15 cellular contexts compared by ENCODE assay signal in the genomic region with DNA sequence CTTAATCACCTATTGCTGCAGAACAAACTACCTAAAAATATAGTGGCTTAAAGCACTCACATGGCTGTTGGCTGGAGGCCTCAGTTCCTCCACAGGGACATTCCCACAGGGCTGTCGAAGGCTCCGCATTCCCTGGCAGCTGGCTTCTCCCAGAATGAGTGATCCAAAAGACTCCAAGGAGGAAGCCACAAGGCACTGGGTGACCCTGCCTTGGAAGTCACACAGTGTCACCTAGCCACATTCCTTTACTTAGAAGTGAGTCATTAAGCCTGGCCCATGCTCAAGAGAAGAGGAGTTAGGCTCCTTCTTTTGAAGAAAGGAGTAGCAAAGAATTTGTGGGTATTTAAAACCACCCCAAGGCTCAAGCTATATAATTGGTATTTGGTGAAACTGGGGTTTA.
DNase-seq lines count a peak whose midpoint lies in the region; TF ChIP-seq lines count a peak whose summit lies in the region.
"Had no signal": no experiment of that assay in that cellular context is flagged by ENCODE, and none has a peak within 500 bp of the region (broad histone marks: within the 10 kb centered on the region; RNA-seq: fewer than 3 reads in every experiment).

No MANE protein-coding gene starts in this region.

- no peaks in the 10 kb centered on the region for H3K36me3 Mint-ChIP-seq in glutamatergic neuron (ENCODE audit: unreplicated experiment)
- no peaks in the 10 kb centered on the region for H3K36me3 Mint-ChIP-seq in mesothelial cell of epicardium

- no peak overlapping the region for H3K9ac ChIP-seq in smooth muscle cell (ENCODE audit: low read depth)

- H3K4me2 ChIP-seq in smooth muscle cell, result peak overlapping the region; percentile 22

- no peaks in the 10 kb centered on the region for H3K9me3 ChIP-seq in smooth muscle cell (replicated peaks; ENCODE audit: low read depth)
- H3K9me3 ChIP-seq: sigmoid colon, thyroid gland had no signal

- H3F3A ChIP-seq in smooth muscle cell (ENCODE audit: low read depth), result no peaks in the 10 kb centered on the region

- H3K4me1 Mint-ChIP-seq in glutamatergic neuron (ENCODE audit: low read depth, unreplicated experiment) (peaks cover 8% of the 10 kb centered on the region), mesothelial cell of epicardium (peaks cover 5% of the 10 kb centered on the region)

- H3K27ac Mint-ChIP-seq in glutamatergic neuron (ENCODE audit: unreplicated experiment) (peak overlapping the region; percentile 28), mesothelial cell of epicardium (no peak overlapping the region)

- H3K27me3 Mint-ChIP-seq in glutamatergic neuron (ENCODE audit: unreplicated experiment) (peaks cover 10% of the 10 kb centered on the region), mesothelial cell of epicardium (ENCODE audit: low read depth) (no peaks in the 10 kb centered on the region)

- peak overlapping the region; percentile 30 for H3K27ac ChIP-seq in smooth muscle cell (ENCODE audit: low read depth)
- H3K27ac ChIP-seq: sigmoid colon, thyroid gland, VCaP had no signal

- H3K79me2 ChIP-seq in smooth muscle cell (ENCODE audit: low read depth), result no peaks in the 10 kb centered on the region

- no peak overlapping the region for H2AFZ ChIP-seq in smooth muscle cell (ENCODE audit: low read depth)

- no peaks in the 10 kb centered on the region for H3K27me3 ChIP-seq in smooth muscle cell (ENCODE audit: low read depth)
- H3K27me3 ChIP-seq: sigmoid colon, thyroid gland had no signal

- 19% methylated on average over 2 of the region's 2 CpGs for WGBS in smooth muscle cell (ENCODE audit: low lambda C conversion rate)

- no peak overlapping the region for H3K4me3 ChIP-seq in smooth muscle cell
- H3K4me3 ChIP-seq: sigmoid colon, thyroid gland had no signal

- H3K9me3 Mint-ChIP-seq in glutamatergic neuron (ENCODE audit: unreplicated experiment), result peaks cover 13% of the 10 kb centered on the region
- H3K9me3 Mint-ChIP-seq in mesothelial cell of epicardium, result peaks cover 7% of the 10 kb centered on the region

- H4K20me1 ChIP-seq in smooth muscle cell (ENCODE audit: low read depth), result no peaks in the 10 kb centered on the region

- H3K4me1 ChIP-seq in smooth muscle cell (ENCODE audit: low read depth), result peaks cover 7% of the 10 kb centered on the region
- H3K4me1 ChIP-seq: sigmoid colon, thyroid gland had no signal

- H3K4me3 Mint-ChIP-seq in glutamatergic neuron (ENCODE audit: unreplicated experiment) (no peak overlapping the region), mesothelial cell of epicardium (no peak overlapping the region)

- H3K36me3 ChIP-seq in smooth muscle cell (ENCODE audit: low read depth), result no peaks in the 10 kb centered on the region
- H3K36me3 ChIP-seq: sigmoid colon, thyroid gland had no signal

- peak; percentile 69 for DNase-seq in H4 (ENCODE audit: low spot score)
- DNase-seq in SW480 (ENCODE audit: low spot score), result peak; percentile 82
- no peak for DNase-seq in glutamatergic neuron
- DNase-seq in smooth muscle cell (lab: John Stamatoyannopoulos, UW; ENCODE audit: unreplicated experiment), result no peak
- no peak for DNase-seq in NCI-H446 treated with DMSO at 0.1 percent for 48 hours (lab: John Stamatoyannopoulos, UW)
- no peak for DNase-seq in SHP77 treated with DMSO at 0.1 percent for 48 hours (lab: John Stamatoyannopoulos, UW)
- DNase-seq in mesothelial cell of epicardium (ENCODE audit: low spot score in 2 of 2, unreplicated experiment in 2 of 2), result no peak
- no peak for DNase-seq in foreskin melanocyte
- DNase-seq: activated T-cell treated with anti-CD3 and anti-CD28 coated beads for 4 hours; amygdala; effector CD8-positive, alpha-beta T cell; RPMI8226; sigmoid colon had no signal

- TF ChIP-seq CTCF in glutamatergic neuron (IDR thresholded peaks at IDR 0.05; ENCODE audit: partially characterized antibody, unreplicated experiment), result no peak
- no peak for TF ChIP-seq CTCF in smooth muscle cell (IDR thresholded peaks at IDR 0.05; ENCODE audit: borderline replicate concordance, insufficient read depth, poor library complexity, severe bottlenecking)
- TF ChIP-seq CTCF in mesothelial cell of epicardium (IDR thresholded peaks at IDR 0.05; ENCODE audit: unreplicated experiment), result no peak

Comparison
In these comparisons a context has a peak if more than half of its experiments do, and no peak if none do; other contexts are left out.
1. DNase-seq: peak in H4 (single experiment) and SW480 (single experiment); none in glutamatergic neuron (single experiment), smooth muscle cell (single experiment), NCI-H446 treated with DMSO at 0.1 percent for 48 hours (single experiment), SHP77 treated with DMSO at 0.1 percent for 48 hours (single experiment), mesothelial cell of epicardium (0 of 2) and foreskin melanocyte (single experiment).